20 cellular contexts compared by ENCODE assay signal in the genomic region with DNA sequence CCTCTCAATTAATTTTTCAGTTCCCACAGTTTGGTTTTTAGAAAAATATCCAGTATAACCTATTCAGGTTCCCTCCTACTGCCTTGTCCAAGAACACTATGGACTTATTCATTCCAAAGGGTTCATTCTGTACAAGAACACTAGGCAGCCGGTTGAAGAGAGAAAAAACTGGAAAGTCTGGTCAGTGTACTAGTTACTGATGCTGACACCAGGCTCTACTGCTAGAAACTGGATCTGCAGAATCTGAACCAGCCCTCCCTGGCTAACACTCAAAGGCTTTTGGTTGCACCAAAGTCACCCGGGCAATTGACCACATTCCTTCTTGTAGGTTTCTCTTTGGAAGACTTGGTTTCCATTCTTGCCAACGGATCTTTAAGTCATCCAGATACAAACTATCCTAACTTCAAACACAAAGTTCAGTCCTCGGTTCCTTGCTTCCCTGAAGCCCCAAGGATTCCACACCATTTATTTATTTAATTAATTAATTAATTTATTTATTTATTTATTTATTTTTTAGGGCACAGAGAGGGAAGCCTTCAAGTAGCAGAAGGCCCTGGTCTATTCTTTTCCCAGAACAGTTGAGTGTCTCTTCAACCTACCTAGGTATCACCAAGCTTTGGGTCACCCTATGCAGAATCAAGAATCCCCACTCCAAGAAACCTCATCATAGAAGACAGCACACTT.
"Had no signal": no experiment of that assay in that cellular context is flagged by ENCODE, and none has a peak within 500 bp of the region (broad histone marks: within the 10 kb centered on the region; RNA-seq: fewer than 3 reads in every experiment).

No MANE protein-coding gene starts in this region.

- DNase-seq: dermis blood vessel endothelial cell; erythroblast; heart right ventricle; hypothalamus; kidney glomerular epithelial cell; naive thymus-derived CD4-positive, alpha-beta T cell; posterior cingulate gyrus; sigmoid colon; stimulated activated CD4-positive, alpha-beta T cell treated with anti-CD3 and anti-CD28 coated beads, Interleukin-2, amount 100 ng/mL, for 24 hours; stimulated activated CD4-positive, alpha-beta T cell treated with anti-CD3 and anti-CD28 coated beads, Interleukin-4, amount 100 ng/mL, for 4 hours; stimulated activated naive B cell treated with anti-CD40 and anti-IgM and Interleukin-4, amounts not matched to agents 10 μg/mL and 1 μg/mL and 100 μg/mL, for 72 hours; stimulated activated naive CD8-positive, alpha-beta T cell treated with anti-CD3 and anti-CD28 coated beads, Interleukin-15, amount 100 ng/mL, for 72 hours; transverse colon had no signal

- ATAC-seq: heart right ventricle; naive thymus-derived CD4-positive, alpha-beta T cell; stimulated activated naive B cell treated with anti-CD40 and anti-IgM and Interleukin-4, amounts not matched to agents 10 μg/mL and 1 μg/mL and 100 μg/mL, for 72 hours; stimulated activated naive CD8-positive, alpha-beta T cell treated with anti-CD3 and anti-CD28 coated beads, Interleukin-15, amount 100 ng/mL, for 72 hours had no signal

- FAIRE-seq: colon, frontal cortex, islet of Langerhans, urothelium cell line had no signal

- H3K4me3 ChIP-seq: heart right ventricle, sigmoid colon, skin epidermis, thoracic aorta, transverse colon had no signal

- H3K27ac Mint-ChIP-seq: naive thymus-derived CD4-positive, alpha-beta T cell; stimulated activated naive B cell treated with anti-CD40 and anti-IgM and Interleukin-4, amounts not matched to agents 10 μg/mL and 1 μg/mL and 100 μg/mL, for 72 hours; stimulated activated naive CD8-positive, alpha-beta T cell treated with anti-CD3 and anti-CD28 coated beads, Interleukin-15, amount 100 ng/mL, for 72 hours had no signal

- H3K36me3 Mint-ChIP-seq: stimulated activated naive B cell treated with anti-CD40 and anti-IgM and Interleukin-4, amounts not matched to agents 10 μg/mL and 1 μg/mL and 100 μg/mL, for 72 hours had no signal

- H3K27me3 Mint-ChIP-seq: stimulated activated naive B cell treated with anti-CD40 and anti-IgM and Interleukin-4, amounts not matched to agents 10 μg/mL and 1 μg/mL and 100 μg/mL, for 72 hours; stimulated activated naive CD8-positive, alpha-beta T cell treated with anti-CD3 and anti-CD28 coated beads, Interleukin-15, amount 100 ng/mL, for 72 hours had no signal

- H3K9me3 Mint-ChIP-seq: stimulated activated naive B cell treated with anti-CD40 and anti-IgM and Interleukin-4, amounts not matched to agents 10 μg/mL and 1 μg/mL and 100 μg/mL, for 72 hours; stimulated activated naive CD8-positive, alpha-beta T cell treated with anti-CD3 and anti-CD28 coated beads, Interleukin-15, amount 100 ng/mL, for 72 hours had no signal

- H3K9me3 ChIP-seq: heart right ventricle, neutrophil, sigmoid colon, thoracic aorta, transverse colon had no signal

- H3K27ac ChIP-seq: heart right ventricle, neutrophil, sigmoid colon, thoracic aorta, transverse colon had no signal

- H3K4me3 Mint-ChIP-seq: naive thymus-derived CD4-positive, alpha-beta T cell; stimulated activated naive B cell treated with anti-CD40 and anti-IgM and Interleukin-4, amounts not matched to agents 10 μg/mL and 1 μg/mL and 100 μg/mL, for 72 hours; stimulated activated naive CD8-positive, alpha-beta T cell treated with anti-CD3 and anti-CD28 coated beads, Interleukin-15, amount 100 ng/mL, for 72 hours had no signal

- H3K27me3 ChIP-seq: heart right ventricle, neutrophil, sigmoid colon, transverse colon had no signal

- H3K36me3 ChIP-seq: heart right ventricle, neutrophil, sigmoid colon, thoracic aorta, transverse colon had no signal

- H3K4me1 ChIP-seq: heart right ventricle had no signal
